In the genomic region with DNA sequence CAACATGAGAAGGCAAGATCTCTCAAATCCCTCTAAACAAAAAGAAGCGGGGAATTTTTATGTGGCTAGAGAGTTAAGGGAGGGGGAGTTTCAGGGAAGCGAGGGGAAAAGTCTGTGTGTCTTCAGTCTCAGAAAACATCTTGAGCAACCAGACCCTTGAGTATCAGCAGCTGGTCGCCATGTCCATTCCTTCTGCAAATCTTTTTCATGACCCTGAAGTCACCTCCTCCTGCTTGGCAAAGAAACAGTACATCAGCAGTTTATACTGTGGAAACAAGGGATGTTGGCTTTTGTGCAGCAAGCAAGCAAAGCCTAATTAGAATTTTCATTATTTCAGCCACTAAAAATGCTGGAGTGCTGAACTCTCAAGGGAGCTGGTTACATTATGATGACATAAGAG, we compare ENCODE assay signal across 19 cellular contexts.
"Had no signal": no experiment of that assay in that cellular context is flagged by ENCODE, and none has a peak within 500 bp of the region (broad histone marks: within the 10 kb centered on the region; RNA-seq: fewer than 3 reads in every experiment).

No MANE protein-coding gene starts in this region.

- H3K4me3 ChIP-seq: cardiac muscle cell, esophagus muscularis mucosa, lower lobe of right lung, tibial nerve had no signal

- H3K36me3 ChIP-seq: cardiac muscle cell, esophagus muscularis mucosa, lower lobe of right lung, tibial nerve had no signal

- H3K4me1 ChIP-seq: esophagus muscularis mucosa, lower lobe of right lung, parathyroid adenoma, tibial nerve had no signal

- H3K4me3 Mint-ChIP-seq: activated CD4-positive, alpha-beta memory T cell treated with anti-CD3 and anti-CD28 coated beads for 36 hours; activated CD4-positive, alpha-beta T cell treated with anti-CD3 and anti-CD28 coated beads for 36 hours; activated CD8-positive, alpha-beta memory T cell treated with anti-CD3 and anti-CD28 coated beads, Interleukin-2, amount 10 ng/mL, durations not matched to agents 7 days and 5 days; activated naive CD4-positive, alpha-beta T cell treated with anti-CD3 and anti-CD28 coated beads, Interleukin-2, amount 50 U/mL, for 24 hours; neural crest cell had no signal

- H3K9me3 ChIP-seq: esophagus muscularis mucosa, lower lobe of right lung, tibial nerve had no signal

- H3K4me1 Mint-ChIP-seq: activated CD4-positive, alpha-beta T cell treated with anti-CD3 and anti-CD28 coated beads for 36 hours; activated CD8-positive, alpha-beta memory T cell treated with anti-CD3 and anti-CD28 coated beads, Interleukin-2, amount 10 ng/mL, durations not matched to agents 7 days and 5 days; activated naive CD4-positive, alpha-beta T cell treated with anti-CD3 and anti-CD28 coated beads, Interleukin-2, amount 50 U/mL, for 24 hours had no signal

- DNase-seq: activated CD4-positive, alpha-beta memory T cell treated with anti-CD3 and anti-CD28 coated beads for 36 hours; activated CD4-positive, alpha-beta T cell treated with anti-CD3 and anti-CD28 coated beads for 36 hours; activated CD8-positive, alpha-beta memory T cell treated with anti-CD3 and anti-CD28 coated beads, Interleukin-2, amount 10 ng/mL, durations not matched to agents 7 days and 5 days; activated effector memory CD4-positive, alpha-beta T cell treated with Interleukin-2 at 50 U/mL for 16 hours; activated T-cell treated with anti-CD3 and anti-CD28 coated beads, Interleukin-2, amount 50 U/mL, for 1 hour; foreskin melanocyte; head of caudate nucleus; lower lobe of right lung; midbrain; small intestine; stimulated activated CD4-positive, alpha-beta T cell treated with anti-CD3 and anti-CD28 coated beads, Interleukin-4, amount 100 ng/mL, for 24 hours; stimulated activated naive CD4-positive, alpha-beta T cell; T-helper 2 cell had no signal

- H3K36me3 Mint-ChIP-seq: activated CD4-positive, alpha-beta memory T cell treated with anti-CD3 and anti-CD28 coated beads for 36 hours; activated CD8-positive, alpha-beta memory T cell treated with anti-CD3 and anti-CD28 coated beads, Interleukin-2, amount 10 ng/mL, durations not matched to agents 7 days and 5 days; activated naive CD4-positive, alpha-beta T cell treated with anti-CD3 and anti-CD28 coated beads, Interleukin-2, amount 50 U/mL, for 24 hours had no signal

- H3K27ac ChIP-seq: cardiac muscle cell, esophagus muscularis mucosa, lower lobe of right lung, parathyroid adenoma, tibial nerve had no signal

- H3K9me3 Mint-ChIP-seq: activated naive CD4-positive, alpha-beta T cell treated with anti-CD3 and anti-CD28 coated beads, Interleukin-2, amount 50 U/mL, for 24 hours had no signal

- H3K27me3 Mint-ChIP-seq: activated CD4-positive, alpha-beta memory T cell treated with anti-CD3 and anti-CD28 coated beads for 36 hours; activated CD4-positive, alpha-beta T cell treated with anti-CD3 and anti-CD28 coated beads for 36 hours; activated CD8-positive, alpha-beta memory T cell treated with anti-CD3 and anti-CD28 coated beads, Interleukin-2, amount 10 ng/mL, durations not matched to agents 7 days and 5 days; activated naive CD4-positive, alpha-beta T cell treated with anti-CD3 and anti-CD28 coated beads, Interleukin-2, amount 50 U/mL, for 24 hours had no signal

- ATAC-seq: activated CD4-positive, alpha-beta T cell treated with anti-CD3 and anti-CD28 coated beads for 36 hours; activated CD8-positive, alpha-beta memory T cell treated with anti-CD3 and anti-CD28 coated beads, Interleukin-2, amount 10 ng/mL, durations not matched to agents 7 days and 5 days; lower lobe of right lung had no signal

- H3K27me3 ChIP-seq: cardiac muscle cell, esophagus muscularis mucosa, tibial nerve had no signal
